Comparison of ENCODE assay signal across 8 cellular contexts in genomic region chr1:200780545-200781444, GRCh38. TPM values are rescaled to one million over a fixed set of nuclear protein-coding genes. Genes with fewer than 3 reads are reported as not detected.
DNase-seq lines count a peak whose midpoint lies in the region; ATAC-seq and TF ChIP-seq lines count a peak whose summit lies in the region.

No MANE protein-coding gene starts in this region.

- TF ChIP-seq CTCF in astrocyte of the cerebellum (IDR thresholded peaks at IDR 0.05; ENCODE audit: low read depth, low read length, missing control alignments) (no peak), mucosa of descending colon (IDR thresholded peaks at IDR 0.05) (no peak)

- H3K4me1 ChIP-seq in BLaER1 (peaks cover 6% of the 10 kb centered on the region), mucosa of descending colon (ENCODE audit: low read depth) (peaks cover 6% of the 10 kb centered on the region)

- peak overlapping the region; percentile 49 for H3K4me2 ChIP-seq in BLaER1

- DNase-seq in astrocyte of the cerebellum (ENCODE audit: low read depth) (peak; percentile 51), mucosa of descending colon (no peak), GM19240 (ENCODE audit: insufficient read length, low spot score) (no peak), OCI-M2 (lab: John Stamatoyannopoulos, UW; ENCODE audit: unreplicated experiment) (no peak), D341Med (ENCODE audit: low spot score) (no peak)
- no peak for DNase-seq in activated T-cell treated with anti-CD3 and anti-CD28 coated beads, Interleukin-2, amount 50 U/mL, for 1 hour

- in situ Hi-C loops in astrocyte of the cerebellum (cut with HindIII; ENCODE audit: low sequenced_read_pairs) = no loop called here

- no peaks in the 10 kb centered on the region for H3K27me3 ChIP-seq in BLaER1

- H3K4me3 ChIP-seq in BLaER1 (no peak overlapping the region), astrocyte of the cerebellum (ENCODE audit: low read depth, low read length) (no peak overlapping the region), mucosa of descending colon (no peak overlapping the region)

- H3K9ac ChIP-seq in BLaER1 = no peak overlapping the region

- H3K9me3 ChIP-seq in BLaER1 (peaks cover 22% of the 10 kb centered on the region), mucosa of descending colon (no peaks in the 10 kb centered on the region)

- H4K20me1 ChIP-seq in BLaER1 = no peaks in the 10 kb centered on the region

- H3K27ac ChIP-seq in BLaER1 = no peak overlapping the region

- H3K36me3 ChIP-seq in BLaER1 = peaks cover 20% of the 10 kb centered on the region; the same call in 1 of the 2 replicates
- H3K36me3 ChIP-seq in mucosa of descending colon (ENCODE audit: low read depth) = no peaks in the 10 kb centered on the region

- peak; percentile 39 for ATAC-seq in GM21825 (IDR thresholded peaks at IDR 0.05; ENCODE audit: unreplicated experiment)
- peak; percentile 64 for ATAC-seq in mucosa of descending colon

- intact Hi-C loops in mucosa of descending colon (cut with DNase I, micrococcal nuclease) = no loop called here

RNA-seq across cellular contexts. Expression of gene CAMSAP2, which starts 42.1 kb away (rescaled TPM):
- 10 to 100 TPM in 1 of 3 donors, 1 to 10 TPM in 2; 5.0 to 34.0 (median 7.1) TPM for total RNA-seq in mucosa of descending colon
